Comparison of ENCODE assay signal across 1 cellular context in the genomic region with DNA sequence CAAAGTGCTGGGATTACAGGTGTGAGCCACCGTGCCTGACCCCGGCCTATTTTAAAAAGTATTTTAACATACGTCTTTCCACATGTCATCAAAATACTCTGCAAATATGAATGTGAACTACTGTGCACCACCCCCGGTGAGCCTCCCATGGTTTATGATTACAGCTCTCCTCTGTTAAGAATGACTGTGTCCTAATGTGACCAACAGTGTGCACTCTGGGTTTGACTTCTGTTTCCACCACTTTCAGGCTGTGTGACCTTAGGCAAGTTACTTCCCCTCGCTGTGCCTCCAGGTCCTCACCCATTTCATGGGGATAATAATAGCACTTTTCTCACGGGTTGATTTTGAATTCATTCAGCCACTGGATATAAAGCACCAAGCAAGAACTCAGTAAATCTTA.
A peak's percentile ranks its signal among the peaks of the same experiment; 100 is the strongest.
TF ChIP-seq lines count a peak whose summit lies in the region.

No MANE protein-coding gene starts in this region.

TF ChIP-seq in HepG2, 621 proteins besides CTCF, POLR2A, EP300 and RAD21:
- TF ChIP-seq ZBTB21 (CRISPR knock-in tag; IDR thresholded peaks at IDR 0.05): no peak
- TF ChIP-seq ZNF614 (CRISPR knock-in tag; IDR thresholded peaks at IDR 0.05; ENCODE audit: borderline replicate concordance): no peak
- no peak for TF ChIP-seq CHCHD3 (CRISPR knock-in tag; IDR thresholded peaks at IDR 0.05)
- peak; percentile 18; the same call in 1 of the 2 replicates for TF ChIP-seq ZNF768 (CRISPR knock-in tag; IDR thresholded peaks at IDR 0.05)
- TF ChIP-seq AHDC1 (CRISPR knock-in tag; IDR thresholded peaks at IDR 0.05; ENCODE audit: borderline replicate concordance): no peak
